ENCODE assay signal across 27 cellular contexts in genomic region chr4:97952763-97953162, GRCh38.
"Had no signal": no experiment of that assay in that cellular context is flagged by ENCODE, and none has a peak within 500 bp of the region (broad histone marks: within the 10 kb centered on the region; RNA-seq: fewer than 3 reads in every experiment).

No MANE protein-coding gene starts in this region.

- H3K36me3 ChIP-seq: neural progenitor cell, ovary, right lobe of liver, sigmoid colon, stomach, thoracic aorta, thyroid gland, tibial nerve, upper lobe of left lung, vagina had no signal

- H3K36me3 Mint-ChIP-seq: neural progenitor cell; stimulated activated effector memory CD8-positive, alpha-beta T cell treated with anti-CD3 and anti-CD28 coated beads, Interleukin-12 subunit alpha, Interleukin-12 subunit beta, amount 100 ng/mL, for 72 hours; stimulated activated naive B cell treated with anti-CD40 and anti-IgM and Interleukin-4, amounts not matched to agents 10 μg/mL and 1 μg/mL and 100 μg/mL, for 72 hours had no signal

- H3K4me3 Mint-ChIP-seq: natural killer cell; nephron; neural progenitor cell; stimulated activated effector memory CD8-positive, alpha-beta T cell treated with anti-CD3 and anti-CD28 coated beads, Interleukin-12 subunit alpha, Interleukin-12 subunit beta, amount 100 ng/mL, for 72 hours; stimulated activated naive B cell treated with anti-CD40 and anti-IgM and Interleukin-4, amounts not matched to agents 10 μg/mL and 1 μg/mL and 100 μg/mL, for 72 hours; stimulated activated naive CD8-positive, alpha-beta T cell treated with anti-CD3 and anti-CD28 coated beads, Interleukin-15, Interleukin-2, amounts not matched to agents 100 ng/mL and 50 ng/mL, for 24 hours had no signal

- H3K4me1 ChIP-seq: neural progenitor cell, parathyroid adenoma, psoas muscle, right lobe of liver, sigmoid colon, stomach, thyroid gland, tibial nerve, upper lobe of left lung, vagina had no signal

- DNase-seq: natural killer cell; occipital lobe; ovary; psoas muscle; right cardiac atrium; right lobe of liver; sigmoid colon; small intestine; stimulated activated CD4-positive, alpha-beta T cell treated with anti-CD3 and anti-CD28 coated beads, Interleukin-15, amount 100 ng/mL, for 24 hours; stimulated activated CD4-positive, alpha-beta T cell treated with anti-CD3 and anti-CD28 coated beads, Interleukin-2, amount 100 ng/mL, for 24 hours; stimulated activated CD4-positive, alpha-beta T cell treated with anti-CD3 and anti-CD28 coated beads, Interleukin-2, amount 100 ng/mL, for 48 hours; stimulated activated CD4-positive, alpha-beta T cell treated with anti-CD3 and anti-CD28 coated beads, Interleukin-4, amount 100 ng/mL, for 24 hours; stimulated activated naive B cell treated with anti-CD40 and anti-IgM and Interleukin-4, amounts not matched to agents 10 μg/mL and 1 μg/mL and 100 μg/mL, for 72 hours; stimulated activated naive CD4-positive, alpha-beta T cell treated with Interleukin-2 at 50 U/mL for 16 hours; stomach; thyroid gland; trophoblast cell; upper lobe of left lung had no signal

- H3K27ac ChIP-seq: neural progenitor cell, ovary, parathyroid adenoma, psoas muscle, right lobe of liver, sigmoid colon, stomach, thoracic aorta, thyroid gland, tibial nerve, upper lobe of left lung, vagina had no signal

- H3K9ac ChIP-seq: neural progenitor cell, parathyroid adenoma had no signal

- H3K4me2 ChIP-seq: neural progenitor cell had no signal

- H3K27me3 ChIP-seq: neural progenitor cell, ovary, right lobe of liver, sigmoid colon, stomach, thyroid gland, tibial nerve, upper lobe of left lung, vagina had no signal

- H3K9me3 ChIP-seq: psoas muscle, right lobe of liver, sigmoid colon, thoracic aorta, thyroid gland, upper lobe of left lung, vagina had no signal

- H3K4me1 Mint-ChIP-seq: natural killer cell; nephron; neural progenitor cell; stimulated activated effector memory CD8-positive, alpha-beta T cell treated with anti-CD3 and anti-CD28 coated beads, Interleukin-12 subunit alpha, Interleukin-12 subunit beta, amount 100 ng/mL, for 72 hours; stimulated activated naive B cell treated with anti-CD40 and anti-IgM and Interleukin-4, amounts not matched to agents 10 μg/mL and 1 μg/mL and 100 μg/mL, for 72 hours had no signal

- H3K27ac Mint-ChIP-seq: natural killer cell; nephron; progenitor cell of endocrine pancreas; stimulated activated effector memory CD8-positive, alpha-beta T cell treated with anti-CD3 and anti-CD28 coated beads, Interleukin-12 subunit alpha, Interleukin-12 subunit beta, amount 100 ng/mL, for 72 hours; stimulated activated naive B cell treated with anti-CD40 and anti-IgM and Interleukin-4, amounts not matched to agents 10 μg/mL and 1 μg/mL and 100 μg/mL, for 72 hours; stimulated activated naive CD8-positive, alpha-beta T cell treated with anti-CD3 and anti-CD28 coated beads, Interleukin-15, Interleukin-2, amounts not matched to agents 100 ng/mL and 50 ng/mL, for 24 hours had no signal

- H3K9me3 Mint-ChIP-seq: stimulated activated effector memory CD8-positive, alpha-beta T cell treated with anti-CD3 and anti-CD28 coated beads, Interleukin-12 subunit alpha, Interleukin-12 subunit beta, amount 100 ng/mL, for 72 hours had no signal

- H3K79me2 ChIP-seq: parathyroid adenoma had no signal

- H3K27me3 Mint-ChIP-seq: stimulated activated naive B cell treated with anti-CD40 and anti-IgM and Interleukin-4, amounts not matched to agents 10 μg/mL and 1 μg/mL and 100 μg/mL, for 72 hours; stimulated activated naive CD8-positive, alpha-beta T cell treated with anti-CD3 and anti-CD28 coated beads, Interleukin-15, Interleukin-2, amounts not matched to agents 100 ng/mL and 50 ng/mL, for 24 hours had no signal

- H3K4me3 ChIP-seq: neural progenitor cell, ovary, psoas muscle, right lobe of liver, sigmoid colon, stomach, thoracic aorta, thyroid gland, tibial nerve, upper lobe of left lung, vagina had no signal

- H2AFZ ChIP-seq: neural progenitor cell, parathyroid adenoma had no signal

- ATAC-seq: natural killer cell; psoas muscle; right cardiac atrium; right lobe of liver; stimulated activated effector memory CD8-positive, alpha-beta T cell treated with anti-CD3 and anti-CD28 coated beads, Interleukin-12 subunit alpha, Interleukin-12 subunit beta, amount 100 ng/mL, for 72 hours; stimulated activated naive B cell treated with anti-CD40 and anti-IgM and Interleukin-4, amounts not matched to agents 10 μg/mL and 1 μg/mL and 100 μg/mL, for 72 hours had no signal
